ENCODE assay signal across 11 cellular contexts in genomic region chr15:68784206-68784605, GRCh38. TPM values are rescaled to one million over a fixed set of nuclear protein-coding genes. Genes with fewer than 3 reads are reported as not detected.
A peak's percentile ranks its signal among the peaks of the same experiment; 100 is the strongest.
DNase-seq lines count a peak whose midpoint lies in the region; ATAC-seq, FAIRE-seq and TF ChIP-seq lines count a peak whose summit lies in the region.
"Had no signal": no experiment of that assay in that cellular context is flagged by ENCODE, and none has a peak within 500 bp of the region (broad histone marks: within the 10 kb centered on the region; RNA-seq: fewer than 3 reads in every experiment).

No MANE protein-coding gene starts in this region.

- no peak for TF ChIP-seq CTCF in activated CD8-positive, alpha-beta T cell treated with anti-CD3 and anti-CD28 coated beads for 36 hours (IDR thresholded peaks at IDR 0.05)
- TF ChIP-seq CTCF in C4-2B (conservative IDR thresholded peaks at IDR 0.05) (no peak), K562 (IDR thresholded peaks at IDR 0.05 in 2 of 3, conservative IDR thresholded peaks at IDR 0.05 in 1 of 3; ENCODE audit: insufficient read depth in 2 of 3, low read depth in 1 of 3, low read length in 3 of 3) (no peak), neural crest cell (conservative IDR thresholded peaks at IDR 0.05) (no peak), gastrocnemius medialis (IDR thresholded peaks at IDR 0.05 in 4 of 5, conservative IDR thresholded peaks at IDR 0.05 in 1 of 5) (no peak), GM10266 (IDR thresholded peaks at IDR 0.05; ENCODE audit: control insufficient read depth, insufficient read depth, low read depth, missing control alignments) (no peak)

- no peak overlapping the region for H3K4me3 ChIP-seq in K562
- H3K4me3 ChIP-seq in gastrocnemius medialis = no peak overlapping the region
- H3K4me3 ChIP-seq: GM12878 had no signal

- WGBS in K562 (ENCODE audit: insufficient coverage, low coverage, missing lambda C conversion rate) = 96% methylated on average over 7 of the region's 13 CpGs

- peaks cover 60% of the 10 kb centered on the region for H3K4me1 Mint-ChIP-seq in activated CD8-positive, alpha-beta T cell treated with anti-CD3 and anti-CD28 coated beads, Interleukin-2, amount 10 ng/mL, durations not matched to agents 7 days and 5 days (ENCODE audit: low read depth)
- H3K4me1 Mint-ChIP-seq in activated CD8-positive, alpha-beta T cell treated with anti-CD3 and anti-CD28 coated beads for 36 hours (ENCODE audit: low read depth) = peaks cover 49% of the 10 kb centered on the region
- H3K4me1 Mint-ChIP-seq in neural crest cell = peaks cover 11% of the 10 kb centered on the region

- intact Hi-C loops in activated CD8-positive, alpha-beta T cell treated with anti-CD3 and anti-CD28 coated beads for 36 hours (cut with micrococcal nuclease) = no loop called here
- intact Hi-C loops in K562 (cut with micrococcal nuclease) (no loop called here), gastrocnemius medialis (cut with DNase I; ENCODE audit: low total_unique reads) (loop anchor here (1.0 to 5.0 kb wide), 2 partner anchors 91 to 232 kb away; no protein-coding TSS in a partner anchor)

- no peaks in the 10 kb centered on the region for H3K27me3 Mint-ChIP-seq in activated CD8-positive, alpha-beta T cell treated with anti-CD3 and anti-CD28 coated beads, Interleukin-2, amount 10 ng/mL, durations not matched to agents 7 days and 5 days (ENCODE audit: low read depth)
- H3K27me3 Mint-ChIP-seq in activated CD8-positive, alpha-beta T cell treated with anti-CD3 and anti-CD28 coated beads for 36 hours = no peaks in the 10 kb centered on the region
- no peaks in the 10 kb centered on the region for H3K27me3 Mint-ChIP-seq in neural crest cell (ENCODE audit: low read depth)

- peaks cover 60% of the 10 kb centered on the region for H3K36me3 Mint-ChIP-seq in activated CD8-positive, alpha-beta T cell treated with anti-CD3 and anti-CD28 coated beads, Interleukin-2, amount 10 ng/mL, durations not matched to agents 7 days and 5 days (ENCODE audit: low read depth)
- H3K36me3 Mint-ChIP-seq in activated CD8-positive, alpha-beta T cell treated with anti-CD3 and anti-CD28 coated beads for 36 hours (ENCODE audit: low read depth) = peaks cover 58% of the 10 kb centered on the region
- H3K36me3 Mint-ChIP-seq in neural crest cell (ENCODE audit: low read depth) = peaks cover 26% of the 10 kb centered on the region

- H3K9me3 ChIP-seq in K562 (replicated peaks; ENCODE audit: control insufficient read depth, insufficient read depth, low read depth, low read length) (no peaks in the 10 kb centered on the region), gastrocnemius medialis (no peaks in the 10 kb centered on the region)

- H3K36me3 ChIP-seq in K562 (ENCODE audit: control insufficient read depth, insufficient read depth, low read length) (peaks cover 94% of the 10 kb centered on the region), gastrocnemius medialis (peaks cover 0 to 47% of the 10 kb centered on the region in 2 donors)

- H2AFZ ChIP-seq in K562 (ENCODE audit: low read depth, low read length) = no peak overlapping the region

- POLR2A ChIA-PET in activated CD8-positive, alpha-beta T cell treated with anti-CD3 and anti-CD28 coated beads, Interleukin-2, amount 10 ng/mL, durations not matched to agents 7 days and 5 days (lab: Charles Lee) = interaction anchor here (0.8 to 1.0 kb wide), 3 partner anchors 33 to 91 kb away, joined by 3 read pairs; no protein-coding TSS in a partner anchor
- POLR2A ChIA-PET in activated CD8-positive, alpha-beta T cell treated with anti-CD3 and anti-CD28 coated beads for 36 hours (lab: Charles Lee) = interaction anchor here (1.6 kb wide), 2 partner anchors 35 to 44 kb away, joined by 5 read pairs; no protein-coding TSS in a partner anchor
- POLR2A ChIA-PET in K562 (lab: Yijun Ruan, JAX) = interaction anchor here (0.6 to 1.7 kb wide), 2 partner anchors 35 to 68 kb away, joined by 3 to 4 read pairs; no protein-coding TSS in a partner anchor

- peaks cover 21% of the 10 kb centered on the region for H3K79me2 ChIP-seq in K562 (ENCODE audit: control insufficient read depth, insufficient read depth, low read length)

- H3K4me1 ChIP-seq in K562 (replicated peaks in 1 of 2; ENCODE audit: control insufficient read depth in 2 of 2, insufficient read depth in 2 of 2, low read length in 2 of 2) (peaks cover 0 to 3% of the 10 kb centered on the region in 2 experiments; a peak in 1 of 5 replicates), gastrocnemius medialis (peaks cover 6 to 13% of the 10 kb centered on the region in 2 donors)

- DNase-seq in activated CD8-positive, alpha-beta T cell treated with anti-CD3 and anti-CD28 coated beads, Interleukin-2, amount 10 ng/mL, durations not matched to agents 7 days and 5 days = no peak
- no peak for DNase-seq in activated CD8-positive, alpha-beta T cell treated with anti-CD3 and anti-CD28 coated beads for 36 hours
- DNase-seq in K562 (ENCODE audit: extremely low read depth in 1 of 4, low spot score in 3 of 4) = no peak
- no peak for DNase-seq in neural crest cell (ENCODE audit: low read depth, low spot score)
- DNase-seq in NCI-H82 treated with DMSO at 0.1 percent for 48 hours (lab: John Stamatoyannopoulos, UW; ENCODE audit: unreplicated experiment) = no peak
- DNase-seq in gastrocnemius medialis = no peak
- no peak for DNase-seq in GM10266 (ENCODE audit: extremely low spot score)
- DNase-seq: NCI-H1436 treated with DMSO at 0.1 percent for 48 hours, NCI-H2081 treated with DMSO at 0.1 percent for 48 hours had no signal

- H4K20me1 ChIP-seq in K562 (replicated peaks; ENCODE audit: control insufficient read depth, insufficient read depth, low read length) = peaks cover 4% of the 10 kb centered on the region; the same call in 1 of the 2 replicates

- H3K27me3 ChIP-seq in K562 (ENCODE audit: control insufficient read depth in 2 of 2, insufficient read depth in 2 of 2, low read length in 2 of 2) (no peaks in the 10 kb centered on the region), gastrocnemius medialis (no peaks in the 10 kb centered on the region)

- no peak for FAIRE-seq in K562 (lab: Jason Lieb, UNC)
- FAIRE-seq: GM12878 had no signal

- TF ChIP-seq RAD21 in K562 (CRISPR knock-in tag; conservative IDR thresholded peaks at IDR 0.05 in 1 of 2, IDR thresholded peaks at IDR 0.05 in 1 of 2) = no peak

- H3K27ac ChIP-seq in C4-2B = peak overlapping the region; percentile 25
- H3K27ac ChIP-seq in K562 (ENCODE audit: extremely low read depth, low read depth, low read length) = no peak overlapping the region
- H3K27ac ChIP-seq in gastrocnemius medialis = no peak overlapping the region

- TF ChIP-seq POLR2A in K562 (conservative IDR thresholded peaks at IDR 0.05) (no peak), gastrocnemius medialis (IDR thresholded peaks at IDR 0.05) (no peak)

- H3K9me1 ChIP-seq in K562 (ENCODE audit: control insufficient read depth, insufficient read depth, low read length) = no peaks in the 10 kb centered on the region

- BruUV-seq in K562 (replicated peaks; lab: Mats Ljungman, UMichigan) = no TSS peak

- CTCF ChIA-PET in activated CD8-positive, alpha-beta T cell treated with anti-CD3 and anti-CD28 coated beads, Interleukin-2, amount 10 ng/mL, durations not matched to agents 7 days and 5 days (lab: Charles Lee) = interaction anchor here (0.8 to 6.4 kb wide), 14 partner anchors 10 to 95 kb away, joined by 3 to 75 read pairs (median 8); no protein-coding TSS in a partner anchor
- CTCF ChIA-PET in activated CD8-positive, alpha-beta T cell treated with anti-CD3 and anti-CD28 coated beads for 36 hours (lab: Charles Lee) = interaction anchor here (0.6 to 8.4 kb wide), 14 partner anchors 10 to 202 kb away, joined by 3 to 55 read pairs (median 5); no protein-coding TSS in a partner anchor
- CTCF ChIA-PET in K562 (lab: Yijun Ruan, JAX; ENCODE audit: low intra/inter-chr PET ratio) = interaction anchor here (2.0 kb wide), 1 partner anchor 92 kb away, joined by 11 read pairs; no protein-coding TSS in a partner anchor

- TF ChIP-seq EP300 in K562 (IDR thresholded peaks at IDR 0.05; ENCODE audit: low read length) = no peak

- no peaks in the 10 kb centered on the region for H3K9me3 Mint-ChIP-seq in activated CD8-positive, alpha-beta T cell treated with anti-CD3 and anti-CD28 coated beads, Interleukin-2, amount 10 ng/mL, durations not matched to agents 7 days and 5 days (ENCODE audit: insufficient read depth)
- no peaks in the 10 kb centered on the region for H3K9me3 Mint-ChIP-seq in activated CD8-positive, alpha-beta T cell treated with anti-CD3 and anti-CD28 coated beads for 36 hours
- no peaks in the 10 kb centered on the region for H3K9me3 Mint-ChIP-seq in neural crest cell

- in situ Hi-C loops in K562 (cut with MboI) = loop anchor here (5.0 kb wide), 1 partner anchor 93 kb away; no protein-coding TSS in a partner anchor
- in situ Hi-C loops in gastrocnemius medialis (cut with MboI; ENCODE audit: low sequenced_read_pairs in 4 of 4) = loop anchor here (5.0 to 10.0 kb wide), 3 partner anchors 88 to 93 kb away; no protein-coding TSS in a partner anchor

- no peak overlapping the region for H3K4me3 Mint-ChIP-seq in activated CD8-positive, alpha-beta T cell treated with anti-CD3 and anti-CD28 coated beads, Interleukin-2, amount 10 ng/mL, durations not matched to agents 7 days and 5 days
- H3K4me3 Mint-ChIP-seq in activated CD8-positive, alpha-beta T cell treated with anti-CD3 and anti-CD28 coated beads for 36 hours = no peak overlapping the region
- H3K4me3 Mint-ChIP-seq in neural crest cell = no peak overlapping the region

- H3K4me2 ChIP-seq in K562 (ENCODE audit: insufficient read depth, low read length) = no peak overlapping the region

- H3K9ac ChIP-seq in K562 (ENCODE audit: insufficient read depth in 1 of 2, low read depth in 2 of 2, low read length in 2 of 2) = no peak overlapping the region

- H3K27ac Mint-ChIP-seq in activated CD8-positive, alpha-beta T cell treated with anti-CD3 and anti-CD28 coated beads, Interleukin-2, amount 10 ng/mL, durations not matched to agents 7 days and 5 days = peak overlapping the region; percentile 25
- H3K27ac Mint-ChIP-seq in activated CD8-positive, alpha-beta T cell treated with anti-CD3 and anti-CD28 coated beads for 36 hours = no peak overlapping the region
- peak overlapping the region; percentile 88 for H3K27ac Mint-ChIP-seq in neural crest cell (ENCODE audit: unreplicated experiment)

- ATAC-seq in activated CD8-positive, alpha-beta T cell treated with anti-CD3 and anti-CD28 coated beads, Interleukin-2, amount 10 ng/mL, durations not matched to agents 7 days and 5 days = no peak
- ATAC-seq in activated CD8-positive, alpha-beta T cell treated with anti-CD3 and anti-CD28 coated beads for 36 hours = no peak
- ATAC-seq in K562 (no peak), gastrocnemius medialis (no peak)

RNA-seq across cellular contexts. Expression of gene ANP32A, which starts 36.5 kb away (rescaled TPM):
- 100 to 1,000 TPM; 227 TPM for total RNA-seq in activated CD8-positive, alpha-beta T cell treated with anti-CD3 and anti-CD28 coated beads, Interleukin-2, amount 10 ng/mL, durations not matched to agents 7 days and 5 days
- 100 to 1,000 TPM; 239 to 246 TPM for total RNA-seq in activated CD8-positive, alpha-beta T cell treated with anti-CD3 and anti-CD28 coated beads for 36 hours
- total RNA-seq in K562 (2011; cell fraction: chromatin; rRNA removed; ENCODE audit: low replicate concordance) = 73.2 and 102 TPM in 2 replicates
- 44.5 and 49.1 TPM in 2 replicates for total RNA-seq in K562 (2011; cell fraction: nucleolus; rRNA removed)
- total RNA-seq in K562 (2011; cell fraction: nucleoplasm; rRNA removed) = 74.9 and 79.7 TPM in 2 replicates
- total RNA-seq in K562 (2014; rRNA removed) (149 and 155 TPM in 2 replicates), K562 (2014; rRNA removed; fragmentation: Illumina TruSeq; extraction: Trizol) (214 and 231 TPM in 2 replicates), K562 (2015; rRNA removed; fragmentation: Illumina TruSeq; extraction: Trizol) (213 and 234 TPM in 2 replicates), K562 (2021) (179 and 210 TPM in 2 replicates), neural crest cell (355 and 367 TPM in 2 replicates), gastrocnemius medialis (10 to 100 TPM; 27.1 to 55.8 (median 50.6) TPM)
- polyA plus RNA-seq in K562 (2011; rRNA removed) (101 and 158 TPM in 2 replicates), K562 (2014; fragmentation: Illumina TruSeq; extraction: Trizol) (514 and 656 TPM in 2 replicates), K562 (2014; fragmentation: Nextera tagmentation; extraction: Ambion mirVana) (10 to 100 TPM; 13.2 to 24.9 TPM), K562 (2014; rRNA removed) (262 and 274 TPM in 2 replicates)
- polyA plus RNA-seq in K562 (2011; cell fraction: cytosol; rRNA removed) = 28.2 and 50.9 TPM in 2 replicates
- 25.3 and 41.5 TPM in 2 replicates for polyA plus RNA-seq in K562 (2011; cell fraction: nucleus; rRNA removed)
- 166 and 298 TPM in 2 replicates for polyA plus RNA-seq in K562 (2012)
- 111 and 126 TPM in 2 replicates for polyA minus RNA-seq in K562 (2011; rRNA and poly(A)+ RNA removed)
- polyA minus RNA-seq in K562 (2011; cell fraction: cytosol; rRNA and poly(A)+ RNA removed) = 56.1 and 63.8 TPM in 2 replicates
- polyA minus RNA-seq in K562 (2011; cell fraction: nucleus; rRNA and poly(A)+ RNA removed) = 21.8 and 39.9 TPM in 2 replicates
